Comparison of ENCODE assay signal across 1 cellular context in genomic region chr17:64146418-64147109, GRCh38.
A peak's percentile ranks its signal among the peaks of the same experiment; 100 is the strongest.
TF ChIP-seq lines count a peak whose summit lies in the region.

No MANE protein-coding gene starts in this region.

TF ChIP-seq in K562, 482 proteins besides CTCF, POLR2A, EP300 and RAD21 (continued from another document):
- 0 out of 2 replicates have a peak, but pooled peaks have one; percentile 28 for TF ChIP-seq MGA (IDR thresholded peaks at IDR 0.05)
- no peak for TF ChIP-seq DACH1 (IDR thresholded peaks at IDR 0.05; ENCODE audit: partially characterized antibody)
- no peak for TF ChIP-seq HDAC2 (IDR thresholded peaks at IDR 0.05)
